9 cellular contexts compared by ENCODE assay signal in the genomic region with DNA sequence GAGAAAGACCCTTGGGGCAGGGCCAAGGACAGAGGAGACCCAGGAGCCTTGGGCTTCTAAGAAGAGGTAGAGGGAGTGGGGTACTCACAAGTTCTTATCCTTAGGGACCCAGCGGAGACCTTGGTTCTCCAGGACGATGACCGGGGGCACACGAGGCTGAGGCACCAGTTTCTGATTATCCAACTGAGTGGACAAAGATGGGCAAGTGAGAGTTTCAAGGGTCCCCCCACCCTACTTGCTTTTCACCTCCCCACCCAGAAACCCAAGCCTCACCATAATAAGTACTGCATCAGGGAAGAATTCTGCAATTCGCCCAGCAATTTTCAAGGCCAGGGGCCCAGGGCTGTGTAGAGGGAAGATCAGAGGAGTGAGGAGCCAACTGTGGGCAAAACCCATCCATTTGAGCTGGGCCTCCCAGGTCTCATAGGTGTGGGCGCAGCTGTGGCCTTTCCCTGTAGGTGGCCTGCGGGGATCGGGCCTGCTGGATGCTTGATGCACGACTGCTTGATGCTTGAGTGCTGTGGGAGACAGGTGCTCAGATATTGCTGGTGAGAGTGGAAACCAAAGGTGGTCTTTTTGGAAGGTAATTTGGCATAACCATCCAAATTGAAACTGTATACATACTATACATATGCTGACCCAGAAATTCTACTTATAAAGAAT. TPM values are rescaled to one million over a fixed set of nuclear protein-coding genes. Genes with fewer than 3 reads are reported as not detected.
A peak's percentile ranks its signal among the peaks of the same experiment; 100 is the strongest.
DNase-seq lines count a peak whose midpoint lies in the region; ATAC-seq and TF ChIP-seq lines count a peak whose summit lies in the region.
"Had no signal": no experiment of that assay in that cellular context is flagged by ENCODE, and none has a peak within 500 bp of the region (broad histone marks: within the 10 kb centered on the region; RNA-seq: fewer than 3 reads in every experiment).

No MANE protein-coding gene starts in this region.

- intact Hi-C loops in activated CD4-positive, alpha-beta T cell treated with anti-CD3 and anti-CD28 coated beads for 36 hours (cut with DNase I, micrococcal nuclease) = loop anchor here in 1 of 2 experiments (5.0 kb wide), 1 partner anchor 293 kb away; no protein-coding TSS in a partner anchor
- intact Hi-C loops in esophagus muscularis mucosa (cut with DNase I) = no loop called here

- H3K4me3 ChIP-seq in esophagus muscularis mucosa (peak overlapping the region in 3 of 4 donors; percentile 70 to 81 (median 70)), brain microvascular endothelial cell (ENCODE audit: low read depth, low read length) (no peak overlapping the region)

- POLR2A ChIA-PET in activated CD4-positive, alpha-beta T cell treated with anti-CD3 and anti-CD28 coated beads for 36 hours (lab: Charles Lee) = interaction anchor here (1.1 kb wide), 2 partner anchors 8 to 25 kb away, joined by 3 to 4 read pairs; a partner anchor contains a TSS

- H3K4me1 ChIP-seq in esophagus muscularis mucosa = peaks cover 45 to 64% (median 58%) of the 10 kb centered on the region in 4 donors

- no peak for TF ChIP-seq CTCF in esophagus muscularis mucosa (IDR thresholded peaks at IDR 0.05)
- TF ChIP-seq CTCF in brain microvascular endothelial cell (IDR thresholded peaks at IDR 0.05; ENCODE audit: low read depth, low read length, missing control alignments) = no peak
- TF ChIP-seq CTCF in omental fat pad (IDR thresholded peaks at IDR 0.05) = no peak

- no peak for ATAC-seq in activated CD4-positive, alpha-beta T cell treated with anti-CD3 and anti-CD28 coated beads for 36 hours
- ATAC-seq in stimulated activated naive B cell treated with anti-CD40 and anti-IgM and Interleukin-4, amounts not matched to agents 10 μg/mL and 1 μg/mL and 100 μg/mL, for 72 hours (replicated peaks) = no peak
- ATAC-seq in omental fat pad (ENCODE audit: low FRiP score) = no peak
- ATAC-seq: left ventricle myocardium superior had no signal

- H3K4me3 Mint-ChIP-seq in activated CD4-positive, alpha-beta T cell treated with anti-CD3 and anti-CD28 coated beads for 36 hours = peak overlapping the region; percentile 88
- peak overlapping the region; percentile 62 to 77 for H3K4me3 Mint-ChIP-seq in stimulated activated naive B cell treated with anti-CD40 and anti-IgM and Interleukin-4, amounts not matched to agents 10 μg/mL and 1 μg/mL and 100 μg/mL, for 72 hours

- TF ChIP-seq EP300 in esophagus muscularis mucosa (IDR thresholded peaks at IDR 0.05) = no peak

- H3K27me3 ChIP-seq in esophagus muscularis mucosa (no peaks in the 10 kb centered on the region), brain microvascular endothelial cell (replicated peaks) (no peaks in the 10 kb centered on the region)

- H3K9me3 Mint-ChIP-seq in activated CD4-positive, alpha-beta T cell treated with anti-CD3 and anti-CD28 coated beads for 36 hours (ENCODE audit: low read depth) = no peaks in the 10 kb centered on the region
- H3K9me3 Mint-ChIP-seq in stimulated activated naive B cell treated with anti-CD40 and anti-IgM and Interleukin-4, amounts not matched to agents 10 μg/mL and 1 μg/mL and 100 μg/mL, for 72 hours = no peaks in the 10 kb centered on the region

- peak; percentile 61 for DNase-seq in activated CD4-positive, alpha-beta T cell treated with anti-CD3 and anti-CD28 coated beads for 36 hours
- DNase-seq in activated CD4-positive, alpha-beta T cell treated with anti-CD3 and anti-CD28 coated beads for 1 hour = no peak
- peak; percentile 59 for DNase-seq in RPMI8226
- no peak for DNase-seq in esophagus muscularis mucosa (ENCODE audit: extremely low spot score)
- no peak for DNase-seq in stimulated activated naive B cell treated with anti-CD40 and anti-IgM and Interleukin-4, amounts not matched to agents 10 μg/mL and 1 μg/mL and 100 μg/mL, for 72 hours
- DNase-seq in brain microvascular endothelial cell = no peak
- no peak for DNase-seq in HPDE6-E6E7 (ENCODE audit: extremely low spot score)
- DNase-seq in omental fat pad (ENCODE audit: low spot score) = no peak
- DNase-seq: left ventricle myocardium superior had no signal

- in situ Hi-C loops in brain microvascular endothelial cell (cut with HindIII; ENCODE audit: low pct_ligation_motif_present, low sequenced_read_pairs) = no loop called here

- 84% methylated on average over 9 of the region's 9 CpGs for WGBS in esophagus muscularis mucosa

- TF ChIP-seq POLR2A in esophagus muscularis mucosa (IDR thresholded peaks at IDR 0.05; ENCODE audit: low read depth) = no peak

- CTCF ChIA-PET in activated CD4-positive, alpha-beta T cell treated with anti-CD3 and anti-CD28 coated beads for 36 hours (lab: Charles Lee) = interaction anchor here (0.7 to 2.5 kb wide), 3 partner anchors 31 to 36 kb away, joined by 3 to 9 read pairs (median 4); no protein-coding TSS in a partner anchor

- peaks cover 67% of the 10 kb centered on the region for H3K36me3 Mint-ChIP-seq in activated CD4-positive, alpha-beta T cell treated with anti-CD3 and anti-CD28 coated beads for 36 hours (ENCODE audit: low read depth)
- peaks cover 41 to 52% of the 10 kb centered on the region in 2 donors for H3K36me3 Mint-ChIP-seq in stimulated activated naive B cell treated with anti-CD40 and anti-IgM and Interleukin-4, amounts not matched to agents 10 μg/mL and 1 μg/mL and 100 μg/mL, for 72 hours

- H3K9me3 ChIP-seq in esophagus muscularis mucosa = no peaks in the 10 kb centered on the region

- H3K4me1 Mint-ChIP-seq in activated CD4-positive, alpha-beta T cell treated with anti-CD3 and anti-CD28 coated beads for 36 hours = peaks cover 59% of the 10 kb centered on the region
- H3K4me1 Mint-ChIP-seq in stimulated activated naive B cell treated with anti-CD40 and anti-IgM and Interleukin-4, amounts not matched to agents 10 μg/mL and 1 μg/mL and 100 μg/mL, for 72 hours = peaks cover 51 to 76% of the 10 kb centered on the region in 2 donors

- no peaks in the 10 kb centered on the region for H3K27me3 Mint-ChIP-seq in activated CD4-positive, alpha-beta T cell treated with anti-CD3 and anti-CD28 coated beads for 36 hours
- no peaks in the 10 kb centered on the region for H3K27me3 Mint-ChIP-seq in stimulated activated naive B cell treated with anti-CD40 and anti-IgM and Interleukin-4, amounts not matched to agents 10 μg/mL and 1 μg/mL and 100 μg/mL, for 72 hours

- H3K27ac Mint-ChIP-seq in activated CD4-positive, alpha-beta T cell treated with anti-CD3 and anti-CD28 coated beads for 36 hours = peak overlapping the region; percentile 78
- peak overlapping the region; percentile 75 for H3K27ac Mint-ChIP-seq in stimulated activated naive B cell treated with anti-CD40 and anti-IgM and Interleukin-4, amounts not matched to agents 10 μg/mL and 1 μg/mL and 100 μg/mL, for 72 hours

- peaks cover 10 to 35% (median 28%) of the 10 kb centered on the region in 4 donors for H3K36me3 ChIP-seq in esophagus muscularis mucosa
- H3K36me3 ChIP-seq in brain microvascular endothelial cell (replicated peaks) = peaks cover 16% of the 10 kb centered on the region

- peak overlapping the region; percentile 90 to 94 (median 92) for H3K27ac ChIP-seq in esophagus muscularis mucosa (replicated peaks in 1 of 4)
- H3K27ac ChIP-seq in brain microvascular endothelial cell = no peak overlapping the region

RNA-seq across cellular contexts. Expression of a gene that starts 2.0 kb away (rescaled TPM):
- total RNA-seq in activated CD4-positive, alpha-beta T cell treated with anti-CD3 and anti-CD28 coated beads for 36 hours = 10 to 100 TPM; 36.9 to 46.7 TPM
- 10 to 100 TPM in 3 of 4 donors, 1 to 10 TPM in 1; 8.8 to 14.4 (median 12.2) TPM for total RNA-seq in esophagus muscularis mucosa
- 10 to 100 TPM in 2 of 4 donors, 1 to 10 TPM in 2; 6.3 to 15.3 (median 10.0) TPM for total RNA-seq in omental fat pad

RNA-seq across cellular contexts. Expression of a gene that starts 3.4 kb away (rescaled TPM):
- 100 to 1,000 TPM; 414 to 418 TPM for total RNA-seq in activated CD4-positive, alpha-beta T cell treated with anti-CD3 and anti-CD28 coated beads for 36 hours
- total RNA-seq in esophagus muscularis mucosa = 100 to 1,000 TPM; 129 to 158 (median 143) TPM
- 100 to 1,000 TPM in 1 of 4 donors, 10 to 100 TPM in 3; 89.1 to 158 (median 96.8) TPM for total RNA-seq in omental fat pad

RNA-seq across cellular contexts. Expression of a gene that starts 7.0 kb away (rescaled TPM):
- 100 to 1,000 TPM; 445 to 459 TPM for total RNA-seq in activated CD4-positive, alpha-beta T cell treated with anti-CD3 and anti-CD28 coated beads for 36 hours
- total RNA-seq in esophagus muscularis mucosa (10 to 100 TPM; 32.8 to 64.3 (median 42.6) TPM), omental fat pad (10 to 100 TPM; 32.8 to 86.4 (median 70.3) TPM)

RNA-seq across cellular contexts. Expression of a gene that starts 7.9 kb away (rescaled TPM):
- 10 to 100 TPM; 73.7 to 98.4 TPM for total RNA-seq in activated CD4-positive, alpha-beta T cell treated with anti-CD3 and anti-CD28 coated beads for 36 hours
- total RNA-seq in esophagus muscularis mucosa (10 to 100 TPM; 21.7 to 33.3 (median 26.8) TPM), omental fat pad (10 to 100 TPM; 26.6 to 64.2 (median 37.8) TPM)

RNA-seq across cellular contexts. Expression of a gene that starts 8.9 kb away (rescaled TPM):
- total RNA-seq in activated CD4-positive, alpha-beta T cell treated with anti-CD3 and anti-CD28 coated beads for 36 hours = under 1 TPM in 1 of 2 experiments, not detected in 1; 0.53 TPM
- total RNA-seq in esophagus muscularis mucosa (under 1 TPM in 3 of 4 donors, not detected in 1; 0.34 to 0.83 (median 0.52) TPM), omental fat pad (1 to 10 TPM in 2 of 4 donors, under 1 TPM in 1, not detected in 1; 0.96 to 2.8 (median 1.2) TPM)

Comparison
In these comparisons a context has a peak if more than half of its experiments do, and no peak if none do; other contexts are left out.
1. DNase-seq: peak in activated CD4-positive, alpha-beta T cell treated with anti-CD3 and anti-CD28 coated beads for 36 hours (single experiment) and RPMI8226 (single experiment); none in activated CD4-positive, alpha-beta T cell treated with anti-CD3 and anti-CD28 coated beads for 1 hour (single experiment), esophagus muscularis mucosa (single experiment), stimulated activated naive B cell treated with anti-CD40 and anti-IgM and Interleukin-4, amounts not matched to agents 10 μg/mL and 1 μg/mL and 100 μg/mL, for 72 hours (single experiment), brain microvascular endothelial cell (single experiment), HPDE6-E6E7 (single experiment) and omental fat pad (single experiment).
2. RNA of a gene that starts 7.0 kb away (total RNA-seq): 445 to 459 TPM in activated CD4-positive, alpha-beta T cell treated with anti-CD3 and anti-CD28 coated beads for 36 hours; 32.8 to 86.4 TPM in omental fat pad and 32.8 to 64.3 TPM in esophagus muscularis mucosa; every median in the first group is over 4 times any median in the second.